In genomic region chr9:126582427-126582826, GRCh38 we compare ENCODE assay signal across 22 cellular contexts. TPM values are rescaled to one million over a fixed set of nuclear protein-coding genes. Genes with fewer than 3 reads are reported as not detected.
A peak's percentile ranks its signal among the peaks of the same experiment; 100 is the strongest.
DNase-seq lines count a peak whose midpoint lies in the region; ATAC-seq and TF ChIP-seq lines count a peak whose summit lies in the region.
"Had no signal": no experiment of that assay in that cellular context is flagged by ENCODE, and none has a peak within 500 bp of the region (broad histone marks: within the 10 kb centered on the region; RNA-seq: fewer than 3 reads in every experiment).

No MANE protein-coding gene starts in this region.

- no peak overlapping the region for H4K8ac ChIP-seq in trophoblast cell (ENCODE audit: low read depth, low read length)

- intact Hi-C loops in cardiac septum (cut with DNase I): no loop called here
- intact Hi-C loops in Right ventricle myocardium superior (cut with DNase I): no loop called here

- H3K4me2 ChIP-seq in trophoblast cell (ENCODE audit: low read length): no peak overlapping the region
- H3K4me2 ChIP-seq: BLaER1 treated with 17β-estradiol and CSF1 and Interleukin-3, amounts not matched to agents 10 nM and 100 nM had no signal

- H3K9ac ChIP-seq in trophoblast cell (ENCODE audit: low read length): no peak overlapping the region
- H3K9ac ChIP-seq: BLaER1 treated with 17β-estradiol and CSF1 and Interleukin-3, amounts not matched to agents 10 nM and 100 nM had no signal

- H2AK5ac ChIP-seq in trophoblast cell (ENCODE audit: low read length): no peak overlapping the region

- no peak overlapping the region for H2BK5ac ChIP-seq in trophoblast cell (ENCODE audit: low read depth, low read length, poor library complexity)

- H3K9me3 ChIP-seq in trophoblast cell (ENCODE audit: insufficient read depth, low read depth, low read length): peaks cover 3% of the 10 kb centered on the region
- H3K9me3 ChIP-seq: BE2C; BLaER1 treated with 17β-estradiol and CSF1 and Interleukin-3, amounts not matched to agents 10 nM and 100 nM; HAP-1 had no signal

- TF ChIP-seq CTCF in VCaP (conservative IDR thresholded peaks at IDR 0.05): no peak

- no peak overlapping the region for H3K4ac ChIP-seq in trophoblast cell (ENCODE audit: low read depth, low read length)

- H3K23ac ChIP-seq in trophoblast cell (ENCODE audit: low read length): peak overlapping the region; percentile 17

- no peak overlapping the region for H2BK120ac ChIP-seq in trophoblast cell (ENCODE audit: insufficient read depth, low read length, poor library complexity)

- peak; percentile 26 for DNase-seq in cardiac septum (ENCODE audit: low spot score)
- DNase-seq in Right ventricle myocardium superior: no peak
- no peak for DNase-seq in trophoblast cell
- no peak for DNase-seq in HPDE6-E6E7 (ENCODE audit: extremely low spot score)
- DNase-seq in NCI-H146 treated with DMSO at 0.1 percent for 48 hours (lab: John Stamatoyannopoulos, UW; ENCODE audit: unreplicated experiment): no peak
- DNase-seq: ACHN; AML-193; CD4-positive, alpha-beta T cell; CD8-positive, alpha-beta memory T cell; DMS 273 treated with DMSO at 0.1 percent for 48 hours; DMS79; EL; GDM1; GOT3; HFFc6 had no signal

- no peak overlapping the region for H2BK12ac ChIP-seq in trophoblast cell (ENCODE audit: low read length)

- no peaks in the 10 kb centered on the region for H3K4me1 ChIP-seq in trophoblast cell (ENCODE audit: control insufficient read depth in 1 of 2, insufficient read depth in 2 of 2, low read length in 2 of 2)

- WGBS in trophoblast cell (ENCODE audit: extremely low coverage, insufficient coverage, insufficient read length): no CpG with 5 or more reads among the region's 7 CpGs

- H4K12ac ChIP-seq in trophoblast cell (ENCODE audit: low read depth, low read length): no peak overlapping the region

- H3K27me3 ChIP-seq in trophoblast cell (ENCODE audit: insufficient read depth, low read length): no peaks in the 10 kb centered on the region
- H3K27me3 ChIP-seq: BE2C; BLaER1 treated with 17β-estradiol and CSF1 and Interleukin-3, amounts not matched to agents 10 nM and 100 nM had no signal

- H3K4me3 ChIP-seq in trophoblast cell (ENCODE audit: low read depth, low read length): no peak overlapping the region
- H3K4me3 ChIP-seq: BLaER1 treated with 17β-estradiol and CSF1 and Interleukin-3, amounts not matched to agents 10 nM and 100 nM; GM12878; HAP-1 had no signal

- H3K27ac ChIP-seq in VCaP: peak overlapping the region; percentile 2; the same call in 1 of the 2 replicates
- H3K27ac ChIP-seq in trophoblast cell (ENCODE audit: low read depth, low read length): no peak overlapping the region
- H3K27ac ChIP-seq: 22Rv1; BLaER1 treated with 17β-estradiol and CSF1 and Interleukin-3, amounts not matched to agents 10 nM and 100 nM had no signal

- no peaks in the 10 kb centered on the region for H3K79me2 ChIP-seq in trophoblast cell (ENCODE audit: control insufficient read depth, insufficient read depth, low read length, poor library complexity)

- no peak overlapping the region for H2AFZ ChIP-seq in trophoblast cell (ENCODE audit: insufficient read depth, low read length, poor library complexity)

- no peak overlapping the region for H4K91ac ChIP-seq in trophoblast cell (ENCODE audit: low read depth, low read length)

- H3K14ac ChIP-seq in trophoblast cell (ENCODE audit: low read length): no peak overlapping the region

- no peaks in the 10 kb centered on the region for H3K36me3 ChIP-seq in trophoblast cell (ENCODE audit: control insufficient read depth in 1 of 2, insufficient read depth in 2 of 2, low read length in 2 of 2)
- H3K36me3 ChIP-seq: BE2C; BLaER1 treated with 17β-estradiol and CSF1 and Interleukin-3, amounts not matched to agents 10 nM and 100 nM; HAP-1 had no signal

- H3K79me1 ChIP-seq in trophoblast cell (ENCODE audit: low read length): no peaks in the 10 kb centered on the region

- ATAC-seq in Right ventricle myocardium superior (ENCODE audit: poor library complexity): no peak
- ATAC-seq: GM12878 had no signal

- no peak overlapping the region for H3K18ac ChIP-seq in trophoblast cell (ENCODE audit: low read length)

RNA-seq across cellular contexts. Expression of gene LMX1B, which starts 31.3 kb away (rescaled TPM):
- total RNA-seq in cardiac septum: 0.62 TPM
- total RNA-seq in Right ventricle myocardium superior: 0.70 TPM
- 0.08 and 0.21 TPM in 2 replicates for polyA plus RNA-seq in trophoblast cell (2013)
- total RNA-seq: CD4-positive, alpha-beta T cell; CD8-positive, alpha-beta memory T cell; GM12878; HFFc6 had no signal
- polyA plus RNA-seq: CD14-positive monocyte; CD8-positive, alpha-beta memory T cell; GM12878 had no signal
